In genomic region chr19:40716655-40717324, GRCh38 we compare ENCODE assay signal across 9 cellular contexts. TPM values are rescaled to one million over a fixed set of nuclear protein-coding genes. Genes with fewer than 3 reads are reported as not detected.
DNase-seq lines count a peak whose midpoint lies in the region; ATAC-seq, FAIRE-seq and TF ChIP-seq lines count a peak whose summit lies in the region.
"Had no signal": no experiment of that assay in that cellular context is flagged by ENCODE, and none has a peak within 500 bp of the region (broad histone marks: within the 10 kb centered on the region; RNA-seq: fewer than 3 reads in every experiment).

COQ8B (minus strand) TSS chr19:40716886; CDS start chr19:40714632, 2,254 bp downstream.
ITPKC (plus strand) TSS chr19:40717112; CDS start chr19:40717136, 24 bp downstream.

- CTCF ChIA-PET in activated CD4-positive, alpha-beta T cell treated with anti-CD3 and anti-CD28 coated beads for 36 hours (lab: Charles Lee) = interaction anchor here (0.6 to 1.7 kb wide), 7 partner anchors 34 to 547 kb away, joined by 3 to 11 read pairs (median 4); partner anchors contain the start of genes ACTMAP, HNRNPUL1, RAB4B and SNRPA

- no peaks in the 10 kb centered on the region for H3K9me3 ChIP-seq in BE2C

- H3K27me3 Mint-ChIP-seq in activated CD4-positive, alpha-beta T cell treated with anti-CD3 and anti-CD28 coated beads for 36 hours = no peaks in the 10 kb centered on the region

- DNase-seq in BE2C (peak; percentile 100), GM19239 (ENCODE audit: insufficient read length, low spot score) (peak; percentile 98), NCI-H510A treated with DMSO at 0.1 percent for 48 hours (lab: John Stamatoyannopoulos, UW) (peak; percentile 90), choroid plexus epithelial cell (ENCODE audit: low read depth) (peak; percentile 98), kidney glomerular epithelial cell (lab: John Stamatoyannopoulos, UW) (peak; percentile 90)
- peak; percentile 100 for DNase-seq in activated CD4-positive, alpha-beta T cell treated with anti-CD3 and anti-CD28 coated beads for 36 hours
- peak; percentile 99 to 100 for DNase-seq in stimulated activated CD4-positive, alpha-beta T cell treated with anti-CD3 and anti-CD28 coated beads, Interleukin-15, amount 100 ng/mL, for 48 hours (ENCODE audit: low read depth in 2 of 2)

- peak within 1 kb of the TSS; percentile 98 for H3K27ac Mint-ChIP-seq in activated CD4-positive, alpha-beta T cell treated with anti-CD3 and anti-CD28 coated beads for 36 hours

- no peaks in the 10 kb centered on the region for H3K36me3 ChIP-seq in BE2C

- peaks cover 15% of the 10 kb centered on the region for H3K36me3 Mint-ChIP-seq in activated CD4-positive, alpha-beta T cell treated with anti-CD3 and anti-CD28 coated beads for 36 hours (ENCODE audit: low read depth)

- ATAC-seq in HG03442 (IDR thresholded peaks at IDR 0.05; ENCODE audit: unreplicated experiment) = peak; percentile 67
- peak; percentile 65 for ATAC-seq in activated CD4-positive, alpha-beta T cell treated with anti-CD3 and anti-CD28 coated beads for 36 hours

- peaks cover 59% of the 10 kb centered on the region for H3K4me1 Mint-ChIP-seq in activated CD4-positive, alpha-beta T cell treated with anti-CD3 and anti-CD28 coated beads for 36 hours

- POLR2A ChIA-PET in activated CD4-positive, alpha-beta T cell treated with anti-CD3 and anti-CD28 coated beads for 36 hours (lab: Charles Lee) = interaction anchor here (1.3 to 1.7 kb wide), 5 partner anchors 33 to 546 kb away, joined by 5 to 21 read pairs (median 6); partner anchors contain the start of genes ACTMAP, EGLN2, RAB4B and SNRPA

- intact Hi-C loops in activated CD4-positive, alpha-beta T cell treated with anti-CD3 and anti-CD28 coated beads for 36 hours (cut with DNase I, micrococcal nuclease) = loop anchor here (1.0 to 10.0 kb wide), 17 partner anchors 26 to 1324 kb away; partner anchors contain the start of genes ACTMAP (in 2 of the 2), NUMBL (in 2 of the 2), RAB4B (in 2 of the 2) and BCKDHA (in 1 of the 2)

- peak within 1 kb of the TSS; percentile 93 for H3K4me3 Mint-ChIP-seq in activated CD4-positive, alpha-beta T cell treated with anti-CD3 and anti-CD28 coated beads for 36 hours

- peak within 1 kb of the TSS; percentile 84 for H3K4me3 ChIP-seq in BE2C (ENCODE audit: low read depth, low read length)
- H3K4me3 ChIP-seq in choroid plexus epithelial cell (ENCODE audit: low read depth, low read length) = peak within 1 kb of the TSS; percentile 81

- no peaks in the 10 kb centered on the region for H3K9me3 Mint-ChIP-seq in activated CD4-positive, alpha-beta T cell treated with anti-CD3 and anti-CD28 coated beads for 36 hours (ENCODE audit: low read depth)

- H3K27me3 ChIP-seq in BE2C = no peaks in the 10 kb centered on the region

- peaks cover 4% of the 10 kb centered on the region; the same call in 1 of the 2 replicates for H3K4me1 ChIP-seq in BE2C

- TF ChIP-seq CTCF in BE2C (IDR thresholded peaks at IDR 0.05; ENCODE audit: low read depth, low read length) = no peak
- no peak for TF ChIP-seq CTCF in choroid plexus epithelial cell (conservative IDR thresholded peaks at IDR 0.05; ENCODE audit: low read depth, low read length)

- FAIRE-seq in GM19239 (lab: Jason Lieb, UNC) = peak; percentile 93
- FAIRE-seq: islet of Langerhans had no signal

RNA-seq across cellular contexts. Expression of gene COQ8B, which starts in this region (rescaled TPM):
- 24.1 TPM for polyA plus RNA-seq in BE2C (2012; ENCODE audit: insufficient read depth, insufficient read length, low read depth)
- total RNA-seq in activated CD4-positive, alpha-beta T cell treated with anti-CD3 and anti-CD28 coated beads for 36 hours = 10 to 100 TPM; 21.2 to 29.9 TPM

RNA-seq across cellular contexts. Expression of gene ITPKC, which starts in this region (rescaled TPM):
- polyA plus RNA-seq in BE2C (2012; ENCODE audit: insufficient read depth, insufficient read length, low read depth) = 8.8 TPM
- 1 to 10 TPM; 4.6 to 5.6 TPM for total RNA-seq in activated CD4-positive, alpha-beta T cell treated with anti-CD3 and anti-CD28 coated beads for 36 hours

Comparison
In these comparisons a context has a peak if more than half of its experiments do, and no peak if none do; other contexts are left out.
1. Peak in every context shown above with its lines: DNase-seq, ATAC-seq and H3K4me3 ChIP-seq.